In genomic region chr1:209074575-209075250, GRCh38 we compare ENCODE assay signal across 9 cellular contexts.
"Had no signal": no experiment of that assay in that cellular context is flagged by ENCODE, and none has a peak within 500 bp of the region (broad histone marks: within the 10 kb centered on the region; RNA-seq: fewer than 3 reads in every experiment).

No MANE protein-coding gene starts in this region.

- ATAC-seq: GM23338, K562 had no signal

- FAIRE-seq: H1, H54, K562 had no signal

- H2AFZ ChIP-seq: GM23338 had no signal

- H3K4me2 ChIP-seq: GM23338 had no signal

- DNase-seq: H9, HCEC 1CT, IMR-90, KG1 had no signal

- H3K4me3 ChIP-seq: GM23338, K562 had no signal

- H3K27ac ChIP-seq: HL-60 had no signal
